In the genomic region with DNA sequence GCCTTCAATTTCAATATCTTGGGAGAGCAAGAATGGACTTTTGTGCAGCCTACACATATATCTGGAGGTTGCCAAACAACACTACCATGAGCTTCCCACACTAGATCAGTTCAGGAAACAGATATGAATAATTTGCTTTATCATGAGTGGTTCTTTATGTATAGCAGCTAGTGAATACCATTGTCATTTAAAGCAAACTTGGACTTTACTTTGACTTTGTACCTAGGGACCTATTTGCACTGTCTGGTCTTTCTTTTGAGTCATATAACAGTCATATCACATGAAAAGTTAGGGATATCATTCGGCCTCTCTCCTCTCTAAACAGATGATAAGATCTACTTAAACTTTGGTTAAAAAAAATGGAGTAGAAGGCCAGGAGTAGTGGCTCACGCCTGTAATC, we compare ENCODE assay signal across 23 cellular contexts.
"Had no signal": no experiment of that assay in that cellular context is flagged by ENCODE, and none has a peak within 500 bp of the region (broad histone marks: within the 10 kb centered on the region; RNA-seq: fewer than 3 reads in every experiment).

No MANE protein-coding gene starts in this region.

- H3K36me3 ChIP-seq: esophagus muscularis mucosa, gastrocnemius medialis, heart right ventricle, left lung, lower lobe of right lung, neutrophil, right atrium auricular region, tibial artery, upper lobe of left lung, uterus had no signal

- H3K27ac ChIP-seq: epithelial cell of prostate, esophagus muscularis mucosa, gastrocnemius medialis, heart right ventricle, left lung, lower lobe of right lung, neutrophil, right atrium auricular region, tibial artery, upper lobe of left lung, uterus had no signal

- H3K9me3 Mint-ChIP-seq: memory B cell; stimulated activated effector memory CD8-positive, alpha-beta T cell treated with anti-CD3 and anti-CD28 coated beads, Interleukin-12 subunit alpha, Interleukin-12 subunit beta, amount 100 ng/mL, for 72 hours; stimulated activated naive CD8-positive, alpha-beta T cell treated with anti-CD3 and anti-CD28 coated beads, Interleukin-15, Interleukin-2, amounts not matched to agents 100 ng/mL and 50 ng/mL, for 24 hours had no signal

- H3K27me3 ChIP-seq: esophagus muscularis mucosa, gastrocnemius medialis, neutrophil, right atrium auricular region, tibial artery, upper lobe of left lung, uterus had no signal

- ATAC-seq: gastrocnemius medialis; heart right ventricle; left lung; lower lobe of right lung; stimulated activated effector memory CD8-positive, alpha-beta T cell treated with anti-CD3 and anti-CD28 coated beads, Interleukin-12 subunit alpha, Interleukin-12 subunit beta, amount 100 ng/mL, for 72 hours had no signal

- H3K27ac Mint-ChIP-seq: memory B cell; mesothelial cell of epicardium; stimulated activated effector memory CD8-positive, alpha-beta T cell treated with anti-CD3 and anti-CD28 coated beads, Interleukin-12 subunit alpha, Interleukin-12 subunit beta, amount 100 ng/mL, for 72 hours; stimulated activated naive CD8-positive, alpha-beta T cell treated with anti-CD3 and anti-CD28 coated beads, Interleukin-15, Interleukin-2, amounts not matched to agents 100 ng/mL and 50 ng/mL, for 24 hours had no signal

- H3K27me3 Mint-ChIP-seq: memory B cell had no signal

- DNase-seq: effector memory CD4-positive, alpha-beta T cell; gastrocnemius medialis; heart right ventricle; islet precursor cell; left lung; lower lobe of right lung; posterior cingulate gyrus; small intestine; stimulated activated CD4-positive, alpha-beta T cell treated with anti-CD3 and anti-CD28 coated beads, Interleukin-12 subunit alpha, Interleukin-12 subunit beta, amount 100 ng/mL, for 4 hours; stimulated activated CD4-positive, alpha-beta T cell treated with anti-CD3 and anti-CD28 coated beads, Interleukin-4, amount 100 ng/mL, for 1 hour; stimulated activated CD8-positive, alpha-beta memory T cell treated with anti-CD3 and anti-CD28 coated beads, Interleukin-4, amount 100 ng/mL, for 48 hours; tibial artery; upper lobe of left lung; uterus had no signal

- H3K4me3 Mint-ChIP-seq: memory B cell; mesothelial cell of epicardium; stimulated activated effector memory CD8-positive, alpha-beta T cell treated with anti-CD3 and anti-CD28 coated beads, Interleukin-12 subunit alpha, Interleukin-12 subunit beta, amount 100 ng/mL, for 72 hours; stimulated activated naive CD8-positive, alpha-beta T cell treated with anti-CD3 and anti-CD28 coated beads, Interleukin-15, Interleukin-2, amounts not matched to agents 100 ng/mL and 50 ng/mL, for 24 hours had no signal

- FAIRE-seq: endometrium, small intestine had no signal

- H3K9me3 ChIP-seq: esophagus muscularis mucosa, gastrocnemius medialis, heart right ventricle, left lung, lower lobe of right lung, neutrophil, right atrium auricular region, tibial artery, upper lobe of left lung, uterus had no signal

- H3K4me3 ChIP-seq: esophagus muscularis mucosa, gastrocnemius medialis, heart right ventricle, left lung, lower lobe of right lung, right atrium auricular region, tibial artery, upper lobe of left lung, uterus had no signal

- H3K4me1 ChIP-seq: uterus had no signal

- H3K36me3 Mint-ChIP-seq: memory B cell, mesothelial cell of epicardium had no signal
